In genomic region chr19:29961311-29961710, GRCh38 we compare ENCODE assay signal across 26 cellular contexts. TPM values are rescaled to one million over a fixed set of nuclear protein-coding genes. Genes with fewer than 3 reads are reported as not detected.
DNase-seq lines count a peak whose midpoint lies in the region; ATAC-seq, FAIRE-seq and TF ChIP-seq lines count a peak whose summit lies in the region.
"Had no signal": no experiment of that assay in that cellular context is flagged by ENCODE, and none has a peak within 500 bp of the region (broad histone marks: within the 10 kb centered on the region; RNA-seq: fewer than 3 reads in every experiment).

No MANE protein-coding gene starts in this region.

- intact Hi-C loops in K562 (cut with micrococcal nuclease) = no loop called here

- in situ Hi-C loops in K562 (cut with MboI) = no loop called here

- no peaks in the 10 kb centered on the region for H3K9me1 ChIP-seq in K562 (ENCODE audit: control insufficient read depth, insufficient read depth, low read length)

- H3K36me3 Mint-ChIP-seq in activated T-cell treated with anti-CD3 and anti-CD28 coated beads, Interleukin-2, amount 50 U/mL, for 72 hours (ENCODE audit: insufficient read depth in 2 of 2) = peaks cover 2 to 8% of the 10 kb centered on the region in 2 donors
- H3K36me3 Mint-ChIP-seq in activated T-cell treated with anti-CD3 and anti-CD28 coated beads, Interleukin-2, amount 50 U/mL, for 24 hours (ENCODE audit: low read depth) = peaks cover 36% of the 10 kb centered on the region
- no peaks in the 10 kb centered on the region for H3K36me3 Mint-ChIP-seq in activated naive CD8-positive, alpha-beta T cell
- H3K36me3 Mint-ChIP-seq in activated naive CD8-positive, alpha-beta T cell treated with anti-CD3 and anti-CD28 coated beads, Interleukin-2, amount 50 U/mL, for 24 hours (ENCODE audit: low read depth) = peaks cover 15% of the 10 kb centered on the region
- H3K36me3 Mint-ChIP-seq in T-cell = peaks cover 20% of the 10 kb centered on the region

- peak overlapping the region; percentile 52 for H3K27ac Mint-ChIP-seq in activated T-cell treated with anti-CD3 and anti-CD28 coated beads, Interleukin-2, amount 50 U/mL, for 72 hours
- no peak overlapping the region for H3K27ac Mint-ChIP-seq in activated T-cell treated with anti-CD3 and anti-CD28 coated beads, Interleukin-2, amount 50 U/mL, for 24 hours
- no peak overlapping the region for H3K27ac Mint-ChIP-seq in activated naive CD8-positive, alpha-beta T cell
- H3K27ac Mint-ChIP-seq in activated naive CD8-positive, alpha-beta T cell treated with anti-CD3 and anti-CD28 coated beads, Interleukin-2, amount 50 U/mL, for 24 hours = no peak overlapping the region
- H3K27ac Mint-ChIP-seq in T-cell = peak overlapping the region in 1 of 2 donors; percentile 11
- H3K27ac Mint-ChIP-seq: CD4-positive, alpha-beta memory T cell; CD4-positive, CD25-positive, alpha-beta regulatory T cell had no signal

- no peak overlapping the region for H3K4me3 Mint-ChIP-seq in activated T-cell treated with anti-CD3 and anti-CD28 coated beads, Interleukin-2, amount 50 U/mL, for 72 hours
- no peak overlapping the region for H3K4me3 Mint-ChIP-seq in activated T-cell treated with anti-CD3 and anti-CD28 coated beads, Interleukin-2, amount 50 U/mL, for 24 hours
- H3K4me3 Mint-ChIP-seq in activated naive CD8-positive, alpha-beta T cell = peak overlapping the region; percentile 15
- no peak overlapping the region for H3K4me3 Mint-ChIP-seq in activated naive CD8-positive, alpha-beta T cell treated with anti-CD3 and anti-CD28 coated beads, Interleukin-2, amount 50 U/mL, for 24 hours
- peak overlapping the region in 1 of 3 donors; percentile 32 for H3K4me3 Mint-ChIP-seq in T-cell
- H3K4me3 Mint-ChIP-seq: CD14-positive monocyte had no signal

- TF ChIP-seq CTCF in K562 (IDR thresholded peaks at IDR 0.05 in 2 of 3, conservative IDR thresholded peaks at IDR 0.05 in 1 of 3; ENCODE audit: insufficient read depth in 2 of 3, low read depth in 1 of 3, low read length in 3 of 3) = no peak

- H3K4me1 ChIP-seq in K562 (replicated peaks in 1 of 2; ENCODE audit: control insufficient read depth in 2 of 2, insufficient read depth in 2 of 2, low read length in 2 of 2) = peaks cover 0 to 14% of the 10 kb centered on the region in 2 experiments; a peak in 2 of 5 replicates
- H3K4me1 ChIP-seq: BE2C had no signal

- 73% methylated on average over 3 of the region's 3 CpGs for WGBS in K562 (ENCODE audit: insufficient coverage, low coverage, missing lambda C conversion rate)

- H3K4me3 ChIP-seq in K562 = no peak overlapping the region
- H3K4me3 ChIP-seq: BLaER1, GM12878 had no signal

- no peak overlapping the region for H2AFZ ChIP-seq in K562 (ENCODE audit: low read depth, low read length)

- H3K4me2 ChIP-seq in K562 (ENCODE audit: insufficient read depth, low read length) = no peak overlapping the region
- H3K4me2 ChIP-seq: BLaER1 had no signal

- H3K9ac ChIP-seq in K562 (ENCODE audit: insufficient read depth in 1 of 2, low read depth in 2 of 2, low read length in 2 of 2) = no peak overlapping the region
- H3K9ac ChIP-seq: BLaER1 had no signal

- no peak for TF ChIP-seq RAD21 in K562 (CRISPR knock-in tag; conservative IDR thresholded peaks at IDR 0.05 in 1 of 2, IDR thresholded peaks at IDR 0.05 in 1 of 2)

- peaks cover 0 to 2% of the 10 kb centered on the region in 2 donors for H3K9me3 Mint-ChIP-seq in activated T-cell treated with anti-CD3 and anti-CD28 coated beads, Interleukin-2, amount 50 U/mL, for 72 hours
- no peaks in the 10 kb centered on the region for H3K9me3 Mint-ChIP-seq in activated T-cell treated with anti-CD3 and anti-CD28 coated beads, Interleukin-2, amount 50 U/mL, for 24 hours
- H3K9me3 Mint-ChIP-seq in activated naive CD8-positive, alpha-beta T cell (ENCODE audit: low read depth) = no peaks in the 10 kb centered on the region
- no peaks in the 10 kb centered on the region for H3K9me3 Mint-ChIP-seq in activated naive CD8-positive, alpha-beta T cell treated with anti-CD3 and anti-CD28 coated beads, Interleukin-2, amount 50 U/mL, for 24 hours
- H3K9me3 Mint-ChIP-seq in T-cell = no peaks in the 10 kb centered on the region

- H3K36me3 ChIP-seq in K562 (ENCODE audit: control insufficient read depth, insufficient read depth, low read length) = peaks cover 3% of the 10 kb centered on the region; the same call in 1 of the 3 replicates
- H3K36me3 ChIP-seq: BE2C had no signal

- ATAC-seq in activated T-cell treated with anti-CD3 and anti-CD28 coated beads, Interleukin-2, amount 50 U/mL, for 72 hours (replicated peaks in 1 of 2) = no peak
- ATAC-seq in activated naive CD8-positive, alpha-beta T cell treated with anti-CD3 and anti-CD28 coated beads, Interleukin-2, amount 50 U/mL, for 24 hours = no peak
- ATAC-seq in K562 = no peak
- no peak for ATAC-seq in T-cell (replicated peaks in 1 of 4)
- no peak for ATAC-seq in HG02610 (IDR thresholded peaks at IDR 0.05; ENCODE audit: unreplicated experiment)
- ATAC-seq: GM12878 had no signal

- POLR2A ChIA-PET in K562 (lab: Yijun Ruan, JAX) = no interaction called here
- POLR2A ChIA-PET in T-cell (lab: Charles Lee) = no interaction called here

- H4K20me1 ChIP-seq in K562 (replicated peaks; ENCODE audit: control insufficient read depth, insufficient read depth, low read length) = peaks cover 18% of the 10 kb centered on the region; the same call in 1 of the 2 replicates

- peaks cover 98% of the 10 kb centered on the region for H3K79me2 ChIP-seq in K562 (ENCODE audit: control insufficient read depth, insufficient read depth, low read length)

- TF ChIP-seq EP300 in K562 (IDR thresholded peaks at IDR 0.05; ENCODE audit: low read length) = no peak

- H3K27ac ChIP-seq in K562 (ENCODE audit: extremely low read depth, low read depth, low read length) = no peak overlapping the region
- H3K27ac ChIP-seq: 22Rv1, BLaER1 had no signal

- no peaks in the 10 kb centered on the region for H3K27me3 ChIP-seq in K562 (ENCODE audit: control insufficient read depth in 2 of 2, insufficient read depth in 2 of 2, low read length in 2 of 2)
- H3K27me3 ChIP-seq: BE2C, BLaER1 had no signal

- peak; percentile 59 for FAIRE-seq in K562 (lab: Jason Lieb, UNC)
- FAIRE-seq: GM18507 had no signal

- CTCF ChIA-PET in K562 (lab: Yijun Ruan, JAX; ENCODE audit: low intra/inter-chr PET ratio) (no interaction called here), T-cell (lab: Charles Lee) (interaction anchor here (0.7 kb wide), 2 partner anchors 55 to 1295 kb away, joined by 4 to 6 read pairs; no protein-coding TSS in a partner anchor)

- H3K9me3 ChIP-seq in K562 (replicated peaks; ENCODE audit: control insufficient read depth, insufficient read depth, low read depth, low read length) = no peaks in the 10 kb centered on the region
- H3K9me3 ChIP-seq: BE2C had no signal

- no peak for TF ChIP-seq POLR2A in K562 (conservative IDR thresholded peaks at IDR 0.05)

- peaks cover 70% of the 10 kb centered on the region for H3K4me1 Mint-ChIP-seq in activated T-cell treated with anti-CD3 and anti-CD28 coated beads, Interleukin-2, amount 50 U/mL, for 72 hours (ENCODE audit: low read depth)
- peaks cover 77% of the 10 kb centered on the region for H3K4me1 Mint-ChIP-seq in activated T-cell treated with anti-CD3 and anti-CD28 coated beads, Interleukin-2, amount 50 U/mL, for 24 hours (ENCODE audit: low read depth)
- H3K4me1 Mint-ChIP-seq in activated naive CD8-positive, alpha-beta T cell (ENCODE audit: low read depth) = peaks cover 83% of the 10 kb centered on the region
- peaks cover 74% of the 10 kb centered on the region for H3K4me1 Mint-ChIP-seq in activated naive CD8-positive, alpha-beta T cell treated with anti-CD3 and anti-CD28 coated beads, Interleukin-2, amount 50 U/mL, for 24 hours
- peaks cover 77 to 84% (median 83%) of the 10 kb centered on the region in 3 donors for H3K4me1 Mint-ChIP-seq in T-cell

- no TSS peak for BruUV-seq in K562 (replicated peaks; lab: Mats Ljungman, UMichigan)

- no peaks in the 10 kb centered on the region for H3K27me3 Mint-ChIP-seq in activated T-cell treated with anti-CD3 and anti-CD28 coated beads, Interleukin-2, amount 50 U/mL, for 72 hours (ENCODE audit: low read depth)
- no peaks in the 10 kb centered on the region for H3K27me3 Mint-ChIP-seq in activated T-cell treated with anti-CD3 and anti-CD28 coated beads, Interleukin-2, amount 50 U/mL, for 24 hours
- H3K27me3 Mint-ChIP-seq in activated naive CD8-positive, alpha-beta T cell = no peaks in the 10 kb centered on the region
- no peaks in the 10 kb centered on the region for H3K27me3 Mint-ChIP-seq in activated naive CD8-positive, alpha-beta T cell treated with anti-CD3 and anti-CD28 coated beads, Interleukin-2, amount 50 U/mL, for 24 hours
- H3K27me3 Mint-ChIP-seq in T-cell = no peaks in the 10 kb centered on the region
- H3K27me3 Mint-ChIP-seq: CD4-positive, alpha-beta memory T cell; CD4-positive, CD25-positive, alpha-beta regulatory T cell; CD8-positive, alpha-beta memory T cell had no signal

- DNase-seq in activated T-cell treated with anti-CD3 and anti-CD28 coated beads, Interleukin-2, amount 50 U/mL, for 72 hours = no peak
- no peak for DNase-seq in activated T-cell treated with anti-CD3 and anti-CD28 coated beads, Interleukin-2, amount 50 U/mL, for 24 hours
- DNase-seq in activated naive CD8-positive, alpha-beta T cell treated with anti-CD3 and anti-CD28 coated beads, Interleukin-2, amount 50 U/mL, for 24 hours = no peak
- DNase-seq in K562 (ENCODE audit: extremely low read depth in 1 of 4, low spot score in 3 of 4) = no peak
- DNase-seq in T-cell = no peak
- DNase-seq: ACHN; BE2C; C1 segment of cervical spinal cord; CD4-positive, alpha-beta memory T cell; CD4-positive, CD25-positive, alpha-beta regulatory T cell; CD8-positive, alpha-beta memory T cell; COR-L47; DMS 273 treated with DMSO at 0.1 percent for 48 hours; DMS153; DMS53; DMS79; DND-41; EL; GDM1 had no signal

RNA-seq across cellular contexts. Expression of gene URI1, which starts 19.3 kb away (rescaled TPM):
- 10 to 100 TPM; 63.6 to 74.6 TPM for total RNA-seq in activated T-cell treated with anti-CD3 and anti-CD28 coated beads, Interleukin-2, amount 50 U/mL, for 72 hours
- 23.1 and 114 TPM in 2 replicates for total RNA-seq in K562 (2011; cell fraction: chromatin; rRNA removed; ENCODE audit: low replicate concordance)
- total RNA-seq in K562 (2011; cell fraction: nucleolus; rRNA removed) = 15.7 and 23.2 TPM in 2 replicates
- 37.5 and 49.5 TPM in 2 replicates for total RNA-seq in K562 (2011; cell fraction: nucleoplasm; rRNA removed)
- total RNA-seq in K562 (2014; rRNA removed) = 50.9 and 61.3 TPM in 2 replicates
- total RNA-seq in K562 (2014; rRNA removed; fragmentation: Illumina TruSeq; extraction: Trizol) = 87.4 and 99.1 TPM in 2 replicates
- total RNA-seq in K562 (2015; rRNA removed; fragmentation: Illumina TruSeq; extraction: Trizol) = 79.8 and 83.2 TPM in 2 replicates
- total RNA-seq in K562 (2021) = 61.5 and 63.9 TPM in 2 replicates
- 71.8 and 83.5 TPM in 2 replicates for polyA plus RNA-seq in K562 (2011; rRNA removed)
- polyA plus RNA-seq in K562 (2011; cell fraction: cytosol; rRNA removed) = 12.0 and 34.1 TPM in 2 replicates
- polyA plus RNA-seq in K562 (2011; cell fraction: nucleus; rRNA removed) = 44.6 and 76.9 TPM in 2 replicates
- polyA plus RNA-seq in K562 (2012) = 56.1 and 58.5 TPM in 2 replicates
- 67.9 and 78.2 TPM in 2 replicates for polyA plus RNA-seq in K562 (2014; fragmentation: Illumina TruSeq; extraction: Trizol)
- 10 to 100 TPM; 16.9 to 19.8 TPM for polyA plus RNA-seq in K562 (2014; fragmentation: Nextera tagmentation; extraction: Ambion mirVana)
- 50.6 and 56.7 TPM in 2 replicates for polyA plus RNA-seq in K562 (2014; rRNA removed)
- polyA minus RNA-seq in K562 (2011; rRNA and poly(A)+ RNA removed) = 190 and 200 TPM in 2 replicates
- 36.9 and 45.0 TPM in 2 replicates for polyA minus RNA-seq in K562 (2011; cell fraction: cytosol; rRNA and poly(A)+ RNA removed)
- polyA minus RNA-seq in K562 (2011; cell fraction: nucleus; rRNA and poly(A)+ RNA removed) = 52.9 and 97.6 TPM in 2 replicates
- 10 to 100 TPM; 69.0 to 84.8 (median 75.7) TPM for total RNA-seq in T-cell
